Comparison of ENCODE assay signal across 14 cellular contexts in the genomic region with DNA sequence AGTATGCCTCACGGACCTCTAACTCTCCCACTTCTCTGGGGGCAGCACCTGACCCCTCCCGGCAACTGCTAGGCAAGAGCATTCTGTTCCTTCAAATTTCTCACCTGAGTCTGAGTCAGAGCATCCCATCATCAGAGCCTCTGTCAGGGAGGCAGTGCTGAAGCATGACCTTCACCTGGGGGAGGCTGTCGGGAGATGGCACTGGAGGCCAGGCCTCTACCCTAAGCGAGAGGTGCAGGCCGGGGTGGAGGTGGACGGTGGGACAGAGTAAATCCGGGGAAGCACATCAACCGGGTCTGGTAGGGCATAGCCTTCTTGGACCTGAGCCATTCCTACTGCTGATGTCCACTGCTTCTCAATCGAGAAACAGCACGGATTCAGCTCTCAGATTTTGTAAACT.
DNase-seq lines count a peak whose midpoint lies in the region; ATAC-seq and TF ChIP-seq lines count a peak whose summit lies in the region.
"Had no signal": no experiment of that assay in that cellular context is flagged by ENCODE, and none has a peak within 500 bp of the region (broad histone marks: within the 10 kb centered on the region; RNA-seq: fewer than 3 reads in every experiment).

No MANE protein-coding gene starts in this region.

- H3K4me1 ChIP-seq in breast epithelium = peaks cover 0 to 4% of the 10 kb centered on the region in 2 donors

- POLR2A ChIA-PET in MCF 10A (lab: Yijun Ruan, JAX) = no interaction called here
- POLR2A ChIA-PET in activated CD4-positive, alpha-beta memory T cell treated with anti-CD3 and anti-CD28 coated beads, Interleukin-2, amount 10 ng/mL, durations not matched to agents 7 days and 5 days (lab: Charles Lee) = interaction anchor here (0.8 to 3.9 kb wide), 11 partner anchors 20 to 431 kb away, joined by 3 to 41 read pairs (median 8); a partner anchor contains a TSS

- no peak overlapping the region for H3K4me3 ChIP-seq in breast epithelium

- H3K9me3 Mint-ChIP-seq in MCF 10A (ENCODE audit: unreplicated experiment) = no peaks in the 10 kb centered on the region
- no peaks in the 10 kb centered on the region for H3K9me3 Mint-ChIP-seq in activated CD4-positive, alpha-beta memory T cell treated with anti-CD3 and anti-CD28 coated beads, Interleukin-2, amount 10 ng/mL, durations not matched to agents 7 days and 5 days
- H3K9me3 Mint-ChIP-seq in memory B cell = peaks cover 2% of the 10 kb centered on the region
- H3K9me3 Mint-ChIP-seq: H9 had no signal

- H3K9me3 ChIP-seq in breast epithelium = no peaks in the 10 kb centered on the region
- H3K9me3 ChIP-seq: colonic mucosa, SK-N-SH had no signal

- ATAC-seq in memory B cell (ENCODE audit: low read depth) = no peak
- no peak for ATAC-seq in HG02798 (IDR thresholded peaks at IDR 0.05; ENCODE audit: poor library complexity, unreplicated experiment)
- no peak for ATAC-seq in HG02870 (IDR thresholded peaks at IDR 0.05; ENCODE audit: unreplicated experiment)

- H3K27ac ChIP-seq in breast epithelium (peak overlapping the region; percentile 60 to 92), temporal lobe (ENCODE audit: low read depth, low read length) (peak overlapping the region; percentile 25)

- no peak for TF ChIP-seq POLR2A in breast epithelium (IDR thresholded peaks at IDR 0.05)

- TF ChIP-seq CTCF in breast epithelium (IDR thresholded peaks at IDR 0.05) (no peak), MCF 10A (IDR thresholded peaks at IDR 0.05; ENCODE audit: unreplicated experiment) (no peak)

- BruUV-seq in MCF 10A (replicated peaks; lab: Mats Ljungman, UMichigan) = no TSS peak

- H3K27ac Mint-ChIP-seq in MCF 10A (ENCODE audit: low read depth, unreplicated experiment) = no peak overlapping the region
- H3K27ac Mint-ChIP-seq in activated CD4-positive, alpha-beta memory T cell treated with anti-CD3 and anti-CD28 coated beads, Interleukin-2, amount 10 ng/mL, durations not matched to agents 7 days and 5 days = peak overlapping the region; percentile 40
- peak overlapping the region; percentile 97 for H3K27ac Mint-ChIP-seq in memory B cell
- H3K27ac Mint-ChIP-seq: H9 had no signal

- intact Hi-C loops in breast epithelium (cut with DNase I; ENCODE audit: low total_unique reads) = no loop called here
- intact Hi-C loops in MCF 10A (cut with micrococcal nuclease) = loop anchor here (5.0 kb wide), 1 partner anchor 392 kb away; no protein-coding TSS in a partner anchor

- no peaks in the 10 kb centered on the region for H3K27me3 ChIP-seq in breast epithelium
- H3K27me3 ChIP-seq: colonic mucosa had no signal

- DNase-seq in breast epithelium (ENCODE audit: low spot score in 2 of 2) (no peak), MCF 10A (ENCODE audit: unreplicated experiment) (no peak), memory B cell (ENCODE audit: low spot score in 2 of 2) (no peak), DMS153 (lab: John Stamatoyannopoulos, UW) (no peak)
- no peak for DNase-seq in activated CD4-positive, alpha-beta memory T cell treated with anti-CD3 and anti-CD28 coated beads, Interleukin-2, amount 10 ng/mL, durations not matched to agents 7 days and 5 days
- DNase-seq: activated CD4-positive, CD25-positive, alpha-beta regulatory T cell treated with anti-CD3 and anti-CD28 coated beads, Interleukin-2, amount 50 U/mL, for 72 hours; H9; mesendoderm; SK-N-SH; stimulated activated CD4-positive, alpha-beta T cell treated with anti-CD3 and anti-CD28 coated beads, Interleukin-1b, Interleukin-23, amount 100 ng/mL, for 48 hours had no signal

- H3K36me3 Mint-ChIP-seq in MCF 10A (ENCODE audit: insufficient read depth, unreplicated experiment) (peaks cover 13% of the 10 kb centered on the region), memory B cell (no peaks in the 10 kb centered on the region)
- peaks cover 4% of the 10 kb centered on the region for H3K36me3 Mint-ChIP-seq in activated CD4-positive, alpha-beta memory T cell treated with anti-CD3 and anti-CD28 coated beads, Interleukin-2, amount 10 ng/mL, durations not matched to agents 7 days and 5 days (ENCODE audit: low read depth)

- H3K4me1 Mint-ChIP-seq in MCF 10A (ENCODE audit: insufficient read depth, unreplicated experiment) (peaks cover 20% of the 10 kb centered on the region), memory B cell (peaks cover 21% of the 10 kb centered on the region)
- peaks cover 47% of the 10 kb centered on the region for H3K4me1 Mint-ChIP-seq in activated CD4-positive, alpha-beta memory T cell treated with anti-CD3 and anti-CD28 coated beads, Interleukin-2, amount 10 ng/mL, durations not matched to agents 7 days and 5 days

- H3K27me3 Mint-ChIP-seq in MCF 10A (ENCODE audit: insufficient read depth, unreplicated experiment) (no peaks in the 10 kb centered on the region), memory B cell (no peaks in the 10 kb centered on the region)
- no peaks in the 10 kb centered on the region for H3K27me3 Mint-ChIP-seq in activated CD4-positive, alpha-beta memory T cell treated with anti-CD3 and anti-CD28 coated beads, Interleukin-2, amount 10 ng/mL, durations not matched to agents 7 days and 5 days

- no peak overlapping the region for H3K4me3 Mint-ChIP-seq in MCF 10A (ENCODE audit: unreplicated experiment)
- H3K4me3 Mint-ChIP-seq in activated CD4-positive, alpha-beta memory T cell treated with anti-CD3 and anti-CD28 coated beads, Interleukin-2, amount 10 ng/mL, durations not matched to agents 7 days and 5 days = no peak overlapping the region
- no peak overlapping the region for H3K4me3 Mint-ChIP-seq in memory B cell

- CTCF ChIA-PET in MCF 10A (lab: Yijun Ruan, JAX) = interaction anchor here (0.5 kb wide), 1 partner anchor 47 kb away, joined by 3 read pairs; no protein-coding TSS in a partner anchor
- CTCF ChIA-PET in activated CD4-positive, alpha-beta memory T cell treated with anti-CD3 and anti-CD28 coated beads, Interleukin-2, amount 10 ng/mL, durations not matched to agents 7 days and 5 days (lab: Charles Lee) = interaction anchor here (1.1 to 1.6 kb wide), 3 partner anchors 111 to 432 kb away, joined by 4 read pairs; a partner anchor contains a TSS

- H3K36me3 ChIP-seq in breast epithelium = no peaks in the 10 kb centered on the region
- H3K36me3 ChIP-seq: colonic mucosa had no signal
